In genomic region chr15:63517614-63518013, GRCh38 we compare ENCODE assay signal across 1 cellular context.
TF ChIP-seq lines count a peak whose summit lies in the region.

No MANE protein-coding gene starts in this region.

TF ChIP-seq in GM23338, 12 proteins besides CTCF, POLR2A, EP300 and RAD21:
- TF ChIP-seq, protein P1, sequence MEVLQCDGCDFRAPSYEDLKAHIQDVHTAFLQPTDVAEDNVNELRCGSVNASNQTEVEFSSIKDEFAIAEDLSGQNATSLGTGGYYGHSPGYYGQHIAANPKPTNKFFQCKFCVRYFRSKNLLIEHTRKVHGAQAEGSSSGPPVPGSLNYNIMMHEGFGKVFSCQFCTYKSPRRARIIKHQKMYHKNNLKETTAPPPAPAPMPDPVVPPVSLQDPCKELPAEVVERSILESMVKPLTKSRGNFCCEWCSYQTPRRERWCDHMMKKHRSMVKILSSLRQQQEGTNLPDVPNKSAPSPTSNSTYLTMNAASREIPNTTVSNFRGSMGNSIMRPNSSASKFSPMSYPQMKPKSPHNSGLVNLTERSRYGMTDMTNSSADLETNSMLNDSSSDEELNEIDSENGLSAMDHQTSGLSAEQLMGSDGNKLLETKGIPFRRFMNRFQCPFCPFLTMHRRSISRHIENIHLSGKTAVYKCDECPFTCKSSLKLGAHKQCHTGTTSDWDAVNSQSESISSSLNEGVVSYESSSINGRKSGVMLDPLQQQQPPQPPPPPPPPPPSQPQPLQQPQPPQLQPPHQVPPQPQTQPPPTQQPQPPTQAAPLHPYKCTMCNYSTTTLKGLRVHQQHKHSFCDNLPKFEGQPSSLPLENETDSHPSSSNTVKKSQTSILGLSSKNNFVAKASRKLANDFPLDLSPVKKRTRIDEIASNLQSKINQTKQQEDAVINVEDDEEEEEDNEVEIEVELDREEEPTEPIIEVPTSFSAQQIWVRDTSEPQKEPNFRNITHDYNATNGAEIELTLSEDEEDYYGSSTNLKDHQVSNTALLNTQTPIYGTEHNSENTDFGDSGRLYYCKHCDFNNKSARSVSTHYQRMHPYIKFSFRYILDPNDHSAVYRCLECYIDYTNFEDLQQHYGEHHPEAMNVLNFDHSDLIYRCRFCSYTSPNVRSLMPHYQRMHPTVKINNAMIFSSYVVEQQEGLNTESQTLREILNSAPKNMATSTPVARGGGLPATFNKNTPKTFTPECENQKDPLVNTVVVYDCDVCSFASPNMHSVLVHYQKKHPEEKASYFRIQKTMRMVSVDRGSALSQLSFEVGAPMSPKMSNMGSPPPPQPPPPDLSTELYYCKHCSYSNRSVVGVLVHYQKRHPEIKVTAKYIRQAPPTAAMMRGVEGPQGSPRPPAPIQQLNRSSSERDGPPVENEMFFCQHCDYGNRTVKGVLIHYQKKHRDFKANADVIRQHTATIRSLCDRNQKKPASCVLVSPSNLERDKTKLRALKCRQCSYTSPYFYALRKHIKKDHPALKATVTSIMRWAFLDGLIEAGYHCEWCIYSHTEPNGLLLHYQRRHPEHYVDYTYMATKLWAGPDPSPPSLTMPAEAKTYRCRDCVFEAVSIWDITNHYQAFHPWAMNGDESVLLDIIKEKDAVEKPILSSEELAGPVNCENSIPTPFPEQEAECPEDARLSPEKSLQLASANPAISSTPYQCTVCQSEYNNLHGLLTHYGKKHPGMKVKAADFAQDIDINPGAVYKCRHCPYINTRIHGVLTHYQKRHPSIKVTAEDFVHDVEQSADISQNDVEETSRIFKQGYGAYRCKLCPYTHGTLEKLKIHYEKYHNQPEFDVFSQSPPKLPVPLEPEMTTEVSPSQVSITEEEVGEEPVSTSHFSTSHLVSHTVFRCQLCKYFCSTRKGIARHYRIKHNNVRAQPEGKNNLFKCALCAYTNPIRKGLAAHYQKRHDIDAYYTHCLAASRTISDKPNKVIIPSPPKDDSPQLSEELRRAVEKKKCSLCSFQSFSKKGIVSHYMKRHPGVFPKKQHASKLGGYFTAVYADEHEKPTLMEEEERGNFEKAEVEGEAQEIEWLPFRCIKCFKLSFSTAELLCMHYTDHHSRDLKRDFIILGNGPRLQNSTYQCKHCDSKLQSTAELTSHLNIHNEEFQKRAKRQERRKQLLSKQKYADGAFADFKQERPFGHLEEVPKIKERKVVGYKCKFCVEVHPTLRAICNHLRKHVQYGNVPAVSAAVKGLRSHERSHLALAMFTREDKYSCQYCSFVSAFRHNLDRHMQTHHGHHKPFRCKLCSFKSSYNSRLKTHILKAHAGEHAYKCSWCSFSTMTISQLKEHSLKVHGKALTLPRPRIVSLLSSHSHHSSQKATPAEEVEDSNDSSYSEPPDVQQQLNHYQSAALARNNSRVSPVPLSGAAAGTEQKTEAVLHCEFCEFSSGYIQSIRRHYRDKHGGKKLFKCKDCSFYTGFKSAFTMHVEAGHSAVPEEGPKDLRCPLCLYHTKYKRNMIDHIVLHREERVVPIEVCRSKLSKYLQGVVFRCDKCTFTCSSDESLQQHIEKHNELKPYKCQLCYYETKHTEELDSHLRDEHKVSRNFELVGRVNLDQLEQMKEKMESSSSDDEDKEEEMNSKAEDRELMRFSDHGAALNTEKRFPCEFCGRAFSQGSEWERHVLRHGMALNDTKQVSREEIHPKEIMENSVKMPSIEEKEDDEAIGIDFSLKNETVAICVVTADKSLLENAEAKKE (CRISPR knock-in tag; IDR thresholded peaks at IDR 0.05), result no peak
- TF ChIP-seq, protein P2, sequence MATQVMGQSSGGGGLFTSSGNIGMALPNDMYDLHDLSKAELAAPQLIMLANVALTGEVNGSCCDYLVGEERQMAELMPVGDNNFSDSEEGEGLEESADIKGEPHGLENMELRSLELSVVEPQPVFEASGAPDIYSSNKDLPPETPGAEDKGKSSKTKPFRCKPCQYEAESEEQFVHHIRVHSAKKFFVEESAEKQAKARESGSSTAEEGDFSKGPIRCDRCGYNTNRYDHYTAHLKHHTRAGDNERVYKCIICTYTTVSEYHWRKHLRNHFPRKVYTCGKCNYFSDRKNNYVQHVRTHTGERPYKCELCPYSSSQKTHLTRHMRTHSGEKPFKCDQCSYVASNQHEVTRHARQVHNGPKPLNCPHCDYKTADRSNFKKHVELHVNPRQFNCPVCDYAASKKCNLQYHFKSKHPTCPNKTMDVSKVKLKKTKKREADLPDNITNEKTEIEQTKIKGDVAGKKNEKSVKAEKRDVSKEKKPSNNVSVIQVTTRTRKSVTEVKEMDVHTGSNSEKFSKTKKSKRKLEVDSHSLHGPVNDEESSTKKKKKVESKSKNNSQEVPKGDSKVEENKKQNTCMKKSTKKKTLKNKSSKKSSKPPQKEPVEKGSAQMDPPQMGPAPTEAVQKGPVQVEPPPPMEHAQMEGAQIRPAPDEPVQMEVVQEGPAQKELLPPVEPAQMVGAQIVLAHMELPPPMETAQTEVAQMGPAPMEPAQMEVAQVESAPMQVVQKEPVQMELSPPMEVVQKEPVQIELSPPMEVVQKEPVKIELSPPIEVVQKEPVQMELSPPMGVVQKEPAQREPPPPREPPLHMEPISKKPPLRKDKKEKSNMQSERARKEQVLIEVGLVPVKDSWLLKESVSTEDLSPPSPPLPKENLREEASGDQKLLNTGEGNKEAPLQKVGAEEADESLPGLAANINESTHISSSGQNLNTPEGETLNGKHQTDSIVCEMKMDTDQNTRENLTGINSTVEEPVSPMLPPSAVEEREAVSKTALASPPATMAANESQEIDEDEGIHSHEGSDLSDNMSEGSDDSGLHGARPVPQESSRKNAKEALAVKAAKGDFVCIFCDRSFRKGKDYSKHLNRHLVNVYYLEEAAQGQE (IDR thresholded peaks at IDR 0.05; ENCODE audit: unreplicated experiment), result no peak
- TF ChIP-seq ZNF114 (CRISPR knock-in tag; IDR thresholded peaks at IDR 0.05) (no peak), EZH2phosphoT487 (IDR thresholded peaks at IDR 0.05; ENCODE audit: unreplicated experiment) (no peak), ZNF331 (CRISPR knock-in tag; IDR thresholded peaks at IDR 0.05; ENCODE audit: low read depth) (no peak), EZH2 (IDR thresholded peaks at IDR 0.05; ENCODE audit: low read depth, unreplicated experiment) (no peak), ETS1 (IDR thresholded peaks at IDR 0.05) (no peak)
